ENCODE assay signal across 1 cellular context in genomic region chr2:152166633-152167032, GRCh38.
A peak's percentile ranks its signal among the peaks of the same experiment; 100 is the strongest.
TF ChIP-seq lines count a peak whose summit lies in the region.

No MANE protein-coding gene starts in this region.

TF ChIP-seq in GM12878, 131 proteins besides CTCF, POLR2A, EP300 and RAD21 (continued from another document):
- no peak for TF ChIP-seq TBL1XR1 (IDR thresholded peaks at IDR 0.05; ENCODE audit: low read depth, low read length)
- TF ChIP-seq, protein P1, sequence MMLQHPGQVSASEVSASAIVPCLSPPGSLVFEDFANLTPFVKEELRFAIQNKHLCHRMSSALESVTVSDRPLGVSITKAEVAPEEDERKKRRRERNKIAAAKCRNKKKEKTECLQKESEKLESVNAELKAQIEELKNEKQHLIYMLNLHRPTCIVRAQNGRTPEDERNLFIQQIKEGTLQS (IDR thresholded peaks at IDR 0.05; ENCODE audit: borderline replicate concordance, extremely low read depth, low read depth, low read length): no peak
- TF ChIP-seq ATF7 (IDR thresholded peaks at IDR 0.05; ENCODE audit: low read depth): peak; percentile 35; the same call in 1 of the 2 replicates
- TF ChIP-seq, protein P2, sequence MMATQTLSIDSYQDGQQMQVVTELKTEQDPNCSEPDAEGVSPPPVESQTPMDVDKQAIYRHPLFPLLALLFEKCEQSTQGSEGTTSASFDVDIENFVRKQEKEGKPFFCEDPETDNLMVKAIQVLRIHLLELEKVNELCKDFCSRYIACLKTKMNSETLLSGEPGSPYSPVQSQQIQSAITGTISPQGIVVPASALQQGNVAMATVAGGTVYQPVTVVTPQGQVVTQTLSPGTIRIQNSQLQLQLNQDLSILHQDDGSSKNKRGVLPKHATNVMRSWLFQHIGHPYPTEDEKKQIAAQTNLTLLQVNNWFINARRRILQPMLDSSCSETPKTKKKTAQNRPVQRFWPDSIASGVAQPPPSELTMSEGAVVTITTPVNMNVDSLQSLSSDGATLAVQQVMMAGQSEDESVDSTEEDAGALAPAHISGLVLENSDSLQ (IDR thresholded peaks at IDR 0.05): no peak
- TF ChIP-seq ZNF384 (IDR thresholded peaks at IDR 0.05; ENCODE audit: borderline replicate concordance, low read depth, low read length): peak; percentile 77; the same call in 1 of the 2 replicates
- no peak for TF ChIP-seq SMAD1 (IDR thresholded peaks at IDR 0.05; ENCODE audit: low read depth, partially characterized antibody)
- TF ChIP-seq STAT1 (conservative IDR thresholded peaks at IDR 0.05): no peak
- no peak for TF ChIP-seq TARDBP (IDR thresholded peaks at IDR 0.05; ENCODE audit: borderline replicate concordance)
- no peak for TF ChIP-seq SMC3 (IDR thresholded peaks at IDR 0.05; ENCODE audit: borderline replicate concordance, low read length)
- no peak for TF ChIP-seq CEBPB (IDR thresholded peaks at IDR 0.05; ENCODE audit: borderline replicate concordance in 1 of 2, low read depth in 2 of 2, low read length in 2 of 2)
- no peak for TF ChIP-seq MYB (IDR thresholded peaks at IDR 0.05; ENCODE audit: borderline replicate concordance, low read depth, low read length)
- TF ChIP-seq RAD51 (IDR thresholded peaks at IDR 0.05): no peak
- no peak for TF ChIP-seq PAX8 (IDR thresholded peaks at IDR 0.05)
- TF ChIP-seq FOS (IDR thresholded peaks at IDR 0.05; ENCODE audit: borderline replicate concordance, extremely low read depth, insufficient read length): no peak
